Comparison of ENCODE assay signal across 1 cellular context in genomic region chr1:204123376-204123775, GRCh38.
TF ChIP-seq lines count a peak whose summit lies in the region.

No MANE protein-coding gene starts in this region.

TF ChIP-seq in GM12878, 131 proteins besides CTCF, POLR2A, EP300 and RAD21:
- TF ChIP-seq CBX5 (IDR thresholded peaks at IDR 0.05; ENCODE audit: low read depth) (no peak), RELA (IDR thresholded peaks at IDR 0.05; ENCODE audit: borderline replicate concordance, partially characterized antibody) (no peak), ZNF592 (IDR thresholded peaks at IDR 0.05) (no peak), ZNF622 (IDR thresholded peaks at IDR 0.05) (no peak), E2F8 (IDR thresholded peaks at IDR 0.05; ENCODE audit: low read depth, partially characterized antibody) (no peak), NR2C1 (IDR thresholded peaks at IDR 0.05) (no peak), POU2F2 (IDR thresholded peaks at IDR 0.05; ENCODE audit: borderline replicate concordance, low read depth, low read length) (no peak), USF2 (IDR thresholded peaks at IDR 0.05; ENCODE audit: borderline replicate concordance, low read depth, low read length) (no peak), REST (IDR thresholded peaks at IDR 0.05; ENCODE audit: low read depth, low read length) (no peak), MEF2A (IDR thresholded peaks at IDR 0.05; ENCODE audit: insufficient read depth, low read depth, low read length) (no peak), CBFB (IDR thresholded peaks at IDR 0.05; ENCODE audit: low read depth) (no peak), GATAD2B (conservative IDR thresholded peaks at IDR 0.05; ENCODE audit: low read depth) (no peak), EZH2 (IDR thresholded peaks at IDR 0.05; ENCODE audit: borderline replicate concordance, control insufficient read depth, low read depth, low read length) (no peak), MYB (IDR thresholded peaks at IDR 0.05; ENCODE audit: borderline replicate concordance, low read depth, low read length) (no peak)
